In the genomic region with DNA sequence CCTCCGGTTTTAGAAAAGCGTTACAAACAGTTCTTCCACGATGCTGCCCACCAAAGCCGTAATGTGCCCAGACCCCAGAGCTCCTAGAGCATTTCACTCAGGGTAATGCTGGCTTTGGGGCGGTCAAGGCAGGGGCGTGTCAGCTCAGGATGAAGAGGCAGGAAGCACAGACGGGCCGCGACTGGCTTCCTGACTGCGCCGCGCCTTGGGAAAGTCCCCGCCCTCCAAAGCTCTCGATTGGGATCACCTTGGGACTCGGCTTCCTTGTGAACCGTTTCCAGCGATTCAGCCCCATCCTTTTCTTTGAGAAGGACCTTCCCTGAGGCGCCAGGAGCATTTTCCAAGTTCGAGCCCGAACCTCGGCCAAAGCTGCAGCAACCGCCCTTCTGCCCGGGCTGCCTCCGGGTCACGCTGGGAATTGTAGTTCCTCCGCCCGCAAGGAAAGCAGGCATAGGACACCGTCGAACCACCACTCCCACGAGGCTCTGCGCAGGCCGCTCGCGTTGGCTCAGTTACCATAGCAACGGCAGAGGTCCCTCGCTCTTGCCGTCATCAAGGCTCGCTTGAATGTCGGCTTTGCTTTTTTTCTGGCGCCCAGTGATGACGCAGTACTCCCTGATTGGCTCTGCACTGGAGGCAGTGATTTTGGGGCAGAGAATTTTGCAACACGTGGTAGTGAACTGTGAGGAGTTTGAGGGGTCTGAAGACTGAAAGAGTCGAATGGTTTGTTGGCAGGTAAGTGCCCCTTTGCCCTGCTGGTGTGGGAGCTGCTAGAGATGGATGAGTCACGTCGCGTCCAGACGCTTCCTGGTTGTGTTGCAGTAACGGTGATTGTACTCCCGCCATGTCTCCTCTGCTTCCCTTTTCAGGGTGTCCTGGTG, we compare ENCODE assay signal across 1 cellular context.
TF ChIP-seq lines count a peak whose summit lies in the region.

A gene with protein sequence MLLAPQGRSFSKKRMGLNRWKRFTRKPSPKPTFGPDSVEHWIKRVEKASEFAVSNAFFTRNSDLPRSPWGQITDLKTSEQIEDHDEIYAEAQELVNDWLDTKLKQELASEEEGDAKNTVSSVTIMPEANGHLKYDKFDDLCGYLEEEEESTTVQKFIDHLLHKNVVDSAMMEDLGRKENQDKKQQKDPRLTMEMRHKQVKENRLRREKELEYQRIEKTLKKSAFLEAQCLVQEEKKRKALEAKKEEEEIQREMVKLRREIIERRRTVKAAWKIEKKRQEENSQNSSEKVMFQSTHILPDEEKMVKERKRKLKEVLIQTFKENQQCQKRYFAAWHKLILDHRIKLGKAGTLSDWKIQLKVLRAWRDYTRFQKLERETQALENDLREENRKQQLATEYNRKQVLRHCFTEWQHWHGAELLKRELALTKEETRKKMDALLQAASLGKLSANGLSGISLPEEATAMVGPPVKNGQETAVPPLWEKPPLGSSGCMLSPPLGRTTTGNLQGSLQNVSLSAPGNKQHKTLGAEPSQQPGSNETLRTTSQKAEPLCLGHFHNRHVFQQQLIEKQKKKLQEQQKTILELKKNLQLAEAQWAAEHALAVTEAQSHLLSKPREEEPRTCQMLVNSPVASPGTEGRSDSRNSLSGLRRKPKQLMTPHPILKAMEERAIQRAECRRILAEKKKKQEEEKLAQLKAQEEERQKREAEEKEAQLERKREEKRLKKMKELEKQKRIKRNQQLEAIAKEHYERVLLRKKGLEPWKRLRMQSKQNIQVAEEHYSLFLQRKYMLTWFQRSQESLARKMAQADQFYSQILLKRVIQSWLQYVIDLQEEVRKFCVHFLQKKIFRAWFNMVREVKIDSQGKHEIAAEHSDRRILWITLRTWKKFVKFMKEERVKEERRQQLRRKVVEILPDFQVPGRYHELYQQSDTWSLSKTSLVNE (minus strand): TSS at position 397 of the 881 bp plus-strand sequence. CDS start 60 bp downstream, at position 337.
A gene (plus strand): TSS at position 608 of the 881 bp plus-strand sequence. CDS start 8,521 bp downstream, outside the sequence.

TF ChIP-seq in liver, 16 proteins besides CTCF, POLR2A, EP300 and RAD21 (continued from another document):
- TF ChIP-seq, protein P1, sequence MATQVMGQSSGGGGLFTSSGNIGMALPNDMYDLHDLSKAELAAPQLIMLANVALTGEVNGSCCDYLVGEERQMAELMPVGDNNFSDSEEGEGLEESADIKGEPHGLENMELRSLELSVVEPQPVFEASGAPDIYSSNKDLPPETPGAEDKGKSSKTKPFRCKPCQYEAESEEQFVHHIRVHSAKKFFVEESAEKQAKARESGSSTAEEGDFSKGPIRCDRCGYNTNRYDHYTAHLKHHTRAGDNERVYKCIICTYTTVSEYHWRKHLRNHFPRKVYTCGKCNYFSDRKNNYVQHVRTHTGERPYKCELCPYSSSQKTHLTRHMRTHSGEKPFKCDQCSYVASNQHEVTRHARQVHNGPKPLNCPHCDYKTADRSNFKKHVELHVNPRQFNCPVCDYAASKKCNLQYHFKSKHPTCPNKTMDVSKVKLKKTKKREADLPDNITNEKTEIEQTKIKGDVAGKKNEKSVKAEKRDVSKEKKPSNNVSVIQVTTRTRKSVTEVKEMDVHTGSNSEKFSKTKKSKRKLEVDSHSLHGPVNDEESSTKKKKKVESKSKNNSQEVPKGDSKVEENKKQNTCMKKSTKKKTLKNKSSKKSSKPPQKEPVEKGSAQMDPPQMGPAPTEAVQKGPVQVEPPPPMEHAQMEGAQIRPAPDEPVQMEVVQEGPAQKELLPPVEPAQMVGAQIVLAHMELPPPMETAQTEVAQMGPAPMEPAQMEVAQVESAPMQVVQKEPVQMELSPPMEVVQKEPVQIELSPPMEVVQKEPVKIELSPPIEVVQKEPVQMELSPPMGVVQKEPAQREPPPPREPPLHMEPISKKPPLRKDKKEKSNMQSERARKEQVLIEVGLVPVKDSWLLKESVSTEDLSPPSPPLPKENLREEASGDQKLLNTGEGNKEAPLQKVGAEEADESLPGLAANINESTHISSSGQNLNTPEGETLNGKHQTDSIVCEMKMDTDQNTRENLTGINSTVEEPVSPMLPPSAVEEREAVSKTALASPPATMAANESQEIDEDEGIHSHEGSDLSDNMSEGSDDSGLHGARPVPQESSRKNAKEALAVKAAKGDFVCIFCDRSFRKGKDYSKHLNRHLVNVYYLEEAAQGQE (IDR thresholded peaks at IDR 0.05), result peak; percentile 54
- TF ChIP-seq GABPA (IDR thresholded peaks at IDR 0.05 in 1 of 2, conservative IDR thresholded peaks at IDR 0.05 in 1 of 2), result peak in 1 of 2 donors; percentile 51
- peak; percentile 49 to 60 for TF ChIP-seq RXRA (IDR thresholded peaks at IDR 0.05)
- TF ChIP-seq, protein P2, sequence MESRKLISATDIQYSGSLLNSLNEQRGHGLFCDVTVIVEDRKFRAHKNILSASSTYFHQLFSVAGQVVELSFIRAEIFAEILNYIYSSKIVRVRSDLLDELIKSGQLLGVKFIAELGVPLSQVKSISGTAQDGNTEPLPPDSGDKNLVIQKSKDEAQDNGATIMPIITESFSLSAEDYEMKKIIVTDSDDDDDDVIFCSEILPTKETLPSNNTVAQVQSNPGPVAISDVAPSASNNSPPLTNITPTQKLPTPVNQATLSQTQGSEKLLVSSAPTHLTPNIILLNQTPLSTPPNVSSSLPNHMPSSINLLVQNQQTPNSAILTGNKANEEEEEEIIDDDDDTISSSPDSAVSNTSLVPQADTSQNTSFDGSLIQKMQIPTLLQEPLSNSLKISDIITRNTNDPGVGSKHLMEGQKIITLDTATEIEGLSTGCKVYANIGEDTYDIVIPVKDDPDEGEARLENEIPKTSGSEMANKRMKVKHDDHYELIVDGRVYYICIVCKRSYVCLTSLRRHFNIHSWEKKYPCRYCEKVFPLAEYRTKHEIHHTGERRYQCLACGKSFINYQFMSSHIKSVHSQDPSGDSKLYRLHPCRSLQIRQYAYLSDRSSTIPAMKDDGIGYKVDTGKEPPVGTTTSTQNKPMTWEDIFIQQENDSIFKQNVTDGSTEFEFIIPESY (IDR thresholded peaks at IDR 0.05), result peak; percentile 65
- TF ChIP-seq TAF1 (conservative IDR thresholded peaks at IDR 0.05), result no peak
- no peak for TF ChIP-seq HNF4G (IDR thresholded peaks at IDR 0.05)
- peak; percentile 94 for TF ChIP-seq YY1 (IDR thresholded peaks at IDR 0.05)
- TF ChIP-seq JUND (IDR thresholded peaks at IDR 0.05), result peak; percentile 61 to 62
